ENCODE assay signal across 17 cellular contexts in the genomic region with DNA sequence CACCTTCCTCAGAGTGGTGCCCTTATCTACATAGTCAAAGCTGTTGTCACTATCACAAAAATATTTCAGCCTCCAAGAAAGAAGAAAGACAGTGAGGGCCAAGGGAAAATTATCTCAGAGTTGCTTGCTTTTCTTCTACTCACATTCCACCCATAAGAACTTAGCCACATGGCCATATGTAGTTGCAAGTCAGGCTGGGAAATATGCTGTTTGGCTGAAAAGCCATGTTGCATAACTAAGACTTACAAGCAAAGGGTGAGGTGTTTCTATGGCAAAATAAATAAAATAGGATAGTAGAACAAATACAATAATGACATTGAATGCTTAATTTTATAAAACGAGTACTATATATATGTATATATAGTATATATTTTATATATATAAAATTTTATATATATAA.
"Had no signal": no experiment of that assay in that cellular context is flagged by ENCODE, and none has a peak within 500 bp of the region (broad histone marks: within the 10 kb centered on the region; RNA-seq: fewer than 3 reads in every experiment).

No MANE protein-coding gene starts in this region.

- H3K4me3 ChIP-seq: adrenal gland, heart left ventricle, ovary, psoas muscle, right atrium auricular region, thyroid gland had no signal

- ATAC-seq: activated CD4-positive, CD25-positive, alpha-beta regulatory T cell treated with anti-CD3 and anti-CD28 coated beads, Interleukin-2, amount 50 U/mL, for 24 hours; activated naive CD4-positive, alpha-beta T cell treated with anti-CD3 and anti-CD28 coated beads, Interleukin-2, amount 50 U/mL, for 72 hours; heart left ventricle; left colon; psoas muscle had no signal

- H3K4me1 ChIP-seq: adrenal gland, heart left ventricle, psoas muscle, right atrium auricular region, thyroid gland had no signal

- H3K36me3 ChIP-seq: adrenal gland, heart left ventricle, neutrophil, ovary, right atrium auricular region, thyroid gland had no signal

- H3K27me3 ChIP-seq: adrenal gland, heart left ventricle, neutrophil, ovary, right atrium auricular region, thyroid gland had no signal

- DNase-seq: activated CD4-positive, alpha-beta memory T cell treated with anti-CD3 and anti-CD28 coated beads, Interleukin-2, amount 10 ng/mL, durations not matched to agents 7 days and 5 days; activated CD4-positive, alpha-beta T cell treated with anti-CD3 and anti-CD28 coated beads, Interleukin-2, amount 10 ng/mL, durations not matched to agents 24 days and 14 days; activated T-cell treated with anti-CD3 and anti-CD28 coated beads for 4 hours; adrenal gland; effector CD4-positive, alpha-beta T cell; heart left ventricle; left colon; ovary; psoas muscle; stimulated activated CD4-positive, alpha-beta T cell treated with anti-CD3 and anti-CD28 coated beads, Interleukin-1b, Interleukin-23, amount 100 ng/mL, for 48 hours; substantia nigra; thyroid gland had no signal

- H3K9me3 ChIP-seq: neutrophil, ovary, psoas muscle, right atrium auricular region, thyroid gland had no signal

- H3K27ac ChIP-seq: adrenal gland, heart left ventricle, neutrophil, ovary, psoas muscle, right atrium auricular region, thyroid gland, VCaP had no signal
